In the genomic region with DNA sequence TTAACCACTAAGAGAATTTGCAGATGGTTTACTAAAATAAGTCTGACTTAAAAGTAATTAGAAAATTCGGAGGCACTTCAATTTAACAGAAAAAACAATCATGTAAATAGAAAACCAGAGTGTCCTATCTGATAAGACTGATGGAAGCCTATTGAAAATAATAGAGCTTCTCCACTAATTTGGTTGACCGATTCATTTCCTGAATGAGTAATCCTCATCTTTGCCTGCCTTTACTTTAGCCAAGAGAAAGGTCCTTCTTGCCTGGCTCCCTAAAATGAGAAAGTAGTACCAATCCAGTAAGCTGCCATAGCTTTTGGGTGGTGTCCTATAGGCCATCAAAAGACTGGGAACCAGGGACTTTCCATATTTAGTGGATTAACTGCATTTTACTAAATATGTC, we compare ENCODE assay signal across 25 cellular contexts. TPM values are rescaled to one million over a fixed set of nuclear protein-coding genes. Genes with fewer than 3 reads are reported as not detected.
DNase-seq lines count a peak whose midpoint lies in the region; ATAC-seq, FAIRE-seq and TF ChIP-seq lines count a peak whose summit lies in the region.
"Had no signal": no experiment of that assay in that cellular context is flagged by ENCODE, and none has a peak within 500 bp of the region (broad histone marks: within the 10 kb centered on the region; RNA-seq: fewer than 3 reads in every experiment).

No MANE protein-coding gene starts in this region.

- no peak overlapping the region for H3K9ac ChIP-seq in endothelial cell of umbilical vein (replicated peaks; ENCODE audit: extremely low read depth, insufficient read depth, low read length)

- peaks cover 7% of the 10 kb centered on the region for H3K9me3 Mint-ChIP-seq in activated CD4-positive, alpha-beta T cell treated with anti-CD3 and anti-CD28 coated beads for 36 hours (ENCODE audit: low read depth)
- peaks cover 17% of the 10 kb centered on the region for H3K9me3 Mint-ChIP-seq in activated CD4-positive, alpha-beta memory T cell treated with anti-CD3 and anti-CD28 coated beads for 36 hours

- H3K79me2 ChIP-seq in endothelial cell of umbilical vein (ENCODE audit: control insufficient read depth, insufficient read depth, low read length) = no peaks in the 10 kb centered on the region

- H3K27me3 ChIP-seq in endothelial cell of umbilical vein (ENCODE audit: control insufficient read depth in 2 of 2, insufficient read depth in 2 of 2, low read length in 2 of 2) = no peaks in the 10 kb centered on the region
- H3K27me3 ChIP-seq: BE2C, Peyer's patch, SJCRH30 had no signal

- no peak overlapping the region for H3K4me3 ChIP-seq in endothelial cell of umbilical vein (replicated peaks in 1 of 3; ENCODE audit: insufficient read depth in 1 of 3, low read depth in 1 of 3, low read length in 3 of 3)
- H3K4me3 ChIP-seq: Peyer's patch, SJCRH30 had no signal

- POLR2A ChIA-PET in endothelial cell of umbilical vein (lab: Charles Lee) = no interaction called here
- POLR2A ChIA-PET in activated CD4-positive, alpha-beta T cell treated with anti-CD3 and anti-CD28 coated beads for 36 hours (lab: Charles Lee) = no interaction called here
- POLR2A ChIA-PET in activated CD4-positive, alpha-beta memory T cell treated with anti-CD3 and anti-CD28 coated beads for 36 hours (lab: Charles Lee) = no interaction called here

- no peak overlapping the region for H3K4me3 Mint-ChIP-seq in activated CD4-positive, alpha-beta T cell treated with anti-CD3 and anti-CD28 coated beads for 36 hours
- no peak overlapping the region for H3K4me3 Mint-ChIP-seq in activated CD4-positive, alpha-beta memory T cell treated with anti-CD3 and anti-CD28 coated beads for 36 hours
- H3K4me3 Mint-ChIP-seq: CD14-positive monocyte; CD8-positive, alpha-beta memory T cell; H9; T-cell had no signal

- no peaks in the 10 kb centered on the region for H3K4me1 ChIP-seq in endothelial cell of umbilical vein (ENCODE audit: control insufficient read depth, extremely low read depth, insufficient read depth, low read length)
- H3K4me1 ChIP-seq: BE2C, Peyer's patch, SJCRH30 had no signal

- H3K27ac Mint-ChIP-seq in activated CD4-positive, alpha-beta T cell treated with anti-CD3 and anti-CD28 coated beads for 36 hours = no peak overlapping the region
- no peak overlapping the region for H3K27ac Mint-ChIP-seq in activated CD4-positive, alpha-beta memory T cell treated with anti-CD3 and anti-CD28 coated beads for 36 hours
- H3K27ac Mint-ChIP-seq: CD14-positive monocyte; CD8-positive, alpha-beta memory T cell; H9; T-cell had no signal

- H3K9me3 ChIP-seq in endothelial cell of umbilical vein (replicated peaks; ENCODE audit: control insufficient read depth, insufficient read depth, low read length) = peaks cover 2% of the 10 kb centered on the region
- H3K9me3 ChIP-seq: BE2C, Peyer's patch, SJCRH30 had no signal

- H4K20me1 ChIP-seq in endothelial cell of umbilical vein (replicated peaks; ENCODE audit: control insufficient read depth, extremely low read depth, insufficient read depth, low read length) = no peaks in the 10 kb centered on the region

- no peaks in the 10 kb centered on the region for H3K9me1 ChIP-seq in endothelial cell of umbilical vein (replicated peaks; ENCODE audit: control insufficient read depth, extremely low read depth, insufficient read depth, low read length)

- FAIRE-seq in endothelial cell of umbilical vein (lab: Jason Lieb, UNC) (no peak), H54 (lab: Jason Lieb, UNC) (no peak)

- H3K27ac ChIP-seq in endothelial cell of umbilical vein (ENCODE audit: insufficient read depth, low read depth, low read length) = no peak overlapping the region
- H3K27ac ChIP-seq: Peyer's patch, SJCRH30 had no signal

- intact Hi-C loops in endothelial cell of umbilical vein (cut with micrococcal nuclease) = no loop called here
- intact Hi-C loops in activated CD4-positive, alpha-beta T cell treated with anti-CD3 and anti-CD28 coated beads for 36 hours (cut with DNase I, micrococcal nuclease) = no loop called here
- intact Hi-C loops in activated CD4-positive, alpha-beta memory T cell treated with anti-CD3 and anti-CD28 coated beads for 36 hours (cut with micrococcal nuclease) = no loop called here

- TF ChIP-seq CTCF in endothelial cell of umbilical vein (IDR thresholded peaks at IDR 0.05; ENCODE audit: extremely low read depth in 1 of 2, insufficient read depth in 1 of 2, low read depth in 1 of 2, low read length in 2 of 2) = no peak

- TF ChIP-seq POLR2A in endothelial cell of umbilical vein (IDR thresholded peaks at IDR 0.05; ENCODE audit: low read depth, low read length) = no peak
- no peak for TF ChIP-seq POLR2A in H54 (IDR thresholded peaks at IDR 0.05; ENCODE audit: low read depth, low read length)

- no peaks in the 10 kb centered on the region for H3K36me3 Mint-ChIP-seq in activated CD4-positive, alpha-beta T cell treated with anti-CD3 and anti-CD28 coated beads for 36 hours (ENCODE audit: low read depth)
- H3K36me3 Mint-ChIP-seq in activated CD4-positive, alpha-beta memory T cell treated with anti-CD3 and anti-CD28 coated beads for 36 hours = no peaks in the 10 kb centered on the region
- H3K36me3 Mint-ChIP-seq: CD14-positive monocyte; CD8-positive, alpha-beta memory T cell; T-cell had no signal

- H3K36me3 ChIP-seq in endothelial cell of umbilical vein (ENCODE audit: control insufficient read depth in 2 of 2, extremely low read depth in 1 of 2, insufficient read depth in 2 of 2, low read length in 2 of 2) = no peaks in the 10 kb centered on the region
- H3K36me3 ChIP-seq: BE2C, Peyer's patch, SJCRH30 had no signal

- dilution Hi-C loops in endothelial cell of umbilical vein (cut with MboI; ENCODE audit: extremely low pct_ligation_motif_present, low sequenced_read_pairs) = no loop called here

- H3K27me3 Mint-ChIP-seq in activated CD4-positive, alpha-beta T cell treated with anti-CD3 and anti-CD28 coated beads for 36 hours = peaks cover 2% of the 10 kb centered on the region
- no peaks in the 10 kb centered on the region for H3K27me3 Mint-ChIP-seq in activated CD4-positive, alpha-beta memory T cell treated with anti-CD3 and anti-CD28 coated beads for 36 hours
- H3K27me3 Mint-ChIP-seq: CD8-positive, alpha-beta memory T cell; T-cell had no signal

- ATAC-seq in activated CD4-positive, alpha-beta T cell treated with anti-CD3 and anti-CD28 coated beads for 36 hours = no peak
- ATAC-seq: T-cell had no signal

- no peak overlapping the region for H3K4me2 ChIP-seq in endothelial cell of umbilical vein (ENCODE audit: insufficient read depth, low read length)

- no peak overlapping the region for H2AFZ ChIP-seq in endothelial cell of umbilical vein (ENCODE audit: low read depth, low read length)

- no peaks in the 10 kb centered on the region for H3K4me1 Mint-ChIP-seq in activated CD4-positive, alpha-beta T cell treated with anti-CD3 and anti-CD28 coated beads for 36 hours
- H3K4me1 Mint-ChIP-seq in activated CD4-positive, alpha-beta memory T cell treated with anti-CD3 and anti-CD28 coated beads for 36 hours (ENCODE audit: low read depth) = no peaks in the 10 kb centered on the region
- H3K4me1 Mint-ChIP-seq: CD14-positive monocyte; CD8-positive, alpha-beta memory T cell; H9; T-cell had no signal

- DNase-seq in ELR (ENCODE audit: low read depth) (peak; percentile 48), M059J (ENCODE audit: low read depth) (peak; percentile 59), endothelial cell of umbilical vein (ENCODE audit: low read depth, low spot score) (no peak), H54 (ENCODE audit: insufficient read length, low spot score) (no peak), T-helper 2 cell (no peak)
- no peak for DNase-seq in activated CD4-positive, alpha-beta T cell treated with anti-CD3 and anti-CD28 coated beads for 36 hours
- DNase-seq in activated CD4-positive, alpha-beta memory T cell treated with anti-CD3 and anti-CD28 coated beads for 36 hours = no peak
- DNase-seq: ACHN; BE2C; Calu3; CD8-positive, alpha-beta memory T cell; DMS79 treated with DMSO at 0.1 percent for 48 hours; H9; KBM-7; NCI-H1048; NCI-H1417; NCI-H1694; NCI-H2029 treated with DMSO at 0.1 percent for 48 hours; NCI-H510A; NCI-H69; Peyer's patch; SJCRH30; T-cell had no signal

- BruUV-seq in endothelial cell of umbilical vein (replicated peaks; lab: Mats Ljungman, UMichigan) = no TSS peak

- CTCF ChIA-PET in endothelial cell of umbilical vein (lab: Charles Lee) = no interaction called here
- CTCF ChIA-PET in activated CD4-positive, alpha-beta T cell treated with anti-CD3 and anti-CD28 coated beads for 36 hours (lab: Charles Lee) = interaction anchor here (0.6 kb wide), 1 partner anchor 111 kb away, joined by 4 read pairs; no protein-coding TSS in a partner anchor
- CTCF ChIA-PET in activated CD4-positive, alpha-beta memory T cell treated with anti-CD3 and anti-CD28 coated beads for 36 hours (lab: Charles Lee) = no interaction called here

TF ChIP-seq in endothelial cell of umbilical vein, 7 proteins besides CTCF, POLR2A, EP300 and RAD21:
- TF ChIP-seq FOS (IDR thresholded peaks at IDR 0.05; ENCODE audit: borderline replicate concordance, insufficient read depth, low read length) (peak; percentile 4), GATA2 (IDR thresholded peaks at IDR 0.05; ENCODE audit: insufficient read depth, insufficient read length, low read depth, low read length) (no peak), EZH2 (IDR thresholded peaks at IDR 0.05; ENCODE audit: borderline replicate concordance, low read depth, low read length, severe bottlenecking) (no peak), MAX (IDR thresholded peaks at IDR 0.05; ENCODE audit: insufficient read depth, insufficient read length) (no peak), JUN (IDR thresholded peaks at IDR 0.05; ENCODE audit: borderline replicate concordance, insufficient read depth, insufficient read length, low read depth) (no peak)

RNA-seq across cellular contexts. Expression of gene KCNIP4, which starts 48.4 kb away (rescaled TPM):
- total RNA-seq in M059J (2014; rRNA removed; shearing (Covaris generic)) = 0.15 TPM in 1 of 2 replicates, not detected in the other
- total RNA-seq in endothelial cell of umbilical vein = not detected in 2 replicates
- 0.03 TPM in 1 of 2 replicates, not detected in the other for polyA plus RNA-seq in endothelial cell of umbilical vein
- polyA plus RNA-seq in endothelial cell of umbilical vein (2011; cell fraction: cytosol; rRNA removed) = 0.18 TPM in 1 of 2 replicates, not detected in the other
- polyA plus RNA-seq in endothelial cell of umbilical vein (2011; cell fraction: nucleus; rRNA removed) = not detected in 2 replicates
- 0.25 and 0.75 TPM in 2 replicates for polyA plus RNA-seq in endothelial cell of umbilical vein (2012)
- 0.19 TPM in 1 of 2 replicates, not detected in the other for polyA minus RNA-seq in endothelial cell of umbilical vein
- not detected for polyA minus RNA-seq in endothelial cell of umbilical vein (2011; cell fraction: cytosol; rRNA and poly(A)+ RNA removed)
- polyA minus RNA-seq in endothelial cell of umbilical vein (2011; cell fraction: nucleus; rRNA and poly(A)+ RNA removed) = not detected in 2 replicates
- total RNA-seq in activated CD4-positive, alpha-beta T cell treated with anti-CD3 and anti-CD28 coated beads for 36 hours = not detected
- total RNA-seq in activated CD4-positive, alpha-beta memory T cell treated with anti-CD3 and anti-CD28 coated beads for 36 hours = not detected
- total RNA-seq: Calu3; CD8-positive, alpha-beta memory T cell; H9; OCI-LY7; T-cell had no signal

Comparison
In these comparisons a context has a peak if more than half of its experiments do, and no peak if none do; other contexts are left out.
1. DNase-seq: peak in ELR (single experiment) and M059J (single experiment); none in endothelial cell of umbilical vein (single experiment), H54 (single experiment), activated CD4-positive, alpha-beta T cell treated with anti-CD3 and anti-CD28 coated beads for 36 hours (single experiment), T-helper 2 cell (0 of 5) and activated CD4-positive, alpha-beta memory T cell treated with anti-CD3 and anti-CD28 coated beads for 36 hours (single experiment).